16 cellular contexts compared by ENCODE assay signal in genomic region chr9:113529336-113530009, GRCh38.
"Had no signal": no experiment of that assay in that cellular context is flagged by ENCODE, and none has a peak within 500 bp of the region (broad histone marks: within the 10 kb centered on the region; RNA-seq: fewer than 3 reads in every experiment).

No MANE protein-coding gene starts in this region.

- H3K27ac ChIP-seq: body of pancreas, foreskin keratinocyte, lower lobe of right lung, pancreas had no signal

- H3K9me3 Mint-ChIP-seq: activated T-helper 2 cell treated with anti-CD3 and anti-CD28 coated beads, Interferon-gamma antibody, Interleukin-2, Interleukin-4, amounts not matched to agents 10 μg/mL and 5 μg/mL and 100 μg/mL, durations not matched to agents 14 hours and 24 hours and 36 hours had no signal

- H3K27ac Mint-ChIP-seq: activated T-helper 2 cell treated with anti-CD3 and anti-CD28 coated beads, Interferon-gamma antibody, Interleukin-2, Interleukin-4, amounts not matched to agents 10 μg/mL and 5 μg/mL and 100 μg/mL, durations not matched to agents 14 hours and 24 hours and 36 hours had no signal

- ATAC-seq: body of pancreas, foreskin keratinocyte, left cardiac atrium, lower lobe of right lung, pancreas had no signal

- H3K9me3 ChIP-seq: body of pancreas, colonic mucosa, lower lobe of right lung, pancreas had no signal

- H3K4me3 ChIP-seq: body of pancreas, colonic mucosa, lower lobe of right lung, pancreas had no signal

- H3K27me3 ChIP-seq: body of pancreas, colonic mucosa, pancreas had no signal

- DNase-seq: activated CD4-positive, CD25-positive, alpha-beta regulatory T cell treated with anti-CD3 and anti-CD28 coated beads, Interleukin-2, amount 50 U/mL, for 72 hours; activated T-cell treated with anti-CD3 and anti-CD28 coated beads for 4 hours; amniotic stem cell; body of pancreas; central memory CD4-positive, alpha-beta T cell; colonic mucosa; effector CD4-positive, alpha-beta T cell; foreskin keratinocyte; left cardiac atrium; lower lobe of right lung; pancreas; stimulated activated CD4-positive, alpha-beta T cell treated with anti-CD3 and anti-CD28 coated beads, Interleukin-12 subunit alpha, Interleukin-12 subunit beta, amount 100 ng/mL, for 4 hours; stimulated activated CD4-positive, alpha-beta T cell treated with anti-CD3 and anti-CD28 coated beads, Interleukin-2, amount 100 ng/mL, for 24 hours; T1000 had no signal

- H3K36me3 ChIP-seq: colonic mucosa had no signal

- H3K4me1 ChIP-seq: body of pancreas, foreskin keratinocyte, pancreas had no signal

- H3K4me3 Mint-ChIP-seq: activated naive CD8-positive, alpha-beta T cell had no signal
